Comparison of ENCODE assay signal across 20 cellular contexts in the genomic region with DNA sequence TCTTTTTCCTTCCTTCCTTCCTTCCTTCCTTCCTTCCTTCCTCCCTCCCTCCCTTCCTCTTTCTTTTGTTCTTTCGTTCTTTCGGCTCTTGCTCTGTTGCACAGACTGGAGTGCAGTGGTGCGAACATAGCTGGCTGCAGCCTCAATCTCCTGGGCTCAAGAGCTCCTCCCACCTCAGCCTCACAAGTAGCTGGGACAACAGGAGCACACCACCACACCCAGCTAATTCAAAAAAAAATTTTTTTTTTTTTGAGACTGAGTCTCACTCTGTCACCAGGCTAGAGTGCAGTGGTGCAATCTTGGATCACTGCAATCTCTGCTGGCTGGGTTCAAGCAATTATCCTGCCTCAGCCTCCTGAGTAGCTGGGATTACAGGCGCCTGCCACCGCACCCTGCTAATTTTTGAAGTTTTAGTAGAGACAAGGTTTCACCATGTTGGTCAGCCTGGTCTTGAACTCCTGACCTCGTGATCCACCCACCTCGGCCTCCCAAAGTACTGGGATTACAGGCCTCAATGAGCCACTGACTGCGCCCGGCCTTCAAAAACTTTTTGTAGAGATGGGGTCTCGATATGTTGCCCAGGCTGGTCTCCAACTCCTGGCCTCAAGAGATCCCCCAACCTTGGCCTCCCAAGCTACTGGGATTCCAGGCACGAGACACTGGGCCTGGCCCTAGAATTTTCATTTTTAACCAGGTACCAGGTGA. TPM values are rescaled to one million over a fixed set of nuclear protein-coding genes. Genes with fewer than 3 reads are reported as not detected.
"Had no signal": no experiment of that assay in that cellular context is flagged by ENCODE, and none has a peak within 500 bp of the region (broad histone marks: within the 10 kb centered on the region; RNA-seq: fewer than 3 reads in every experiment).

No MANE protein-coding gene starts in this region.

RNA-seq across cellular contexts. Expression of a gene that starts 13.3 kb away (rescaled TPM):
- total RNA-seq: heart right ventricle; hepatocyte; left cardiac atrium; left lobe of liver; lower leg skin; lung; mesenteric fat pad; mucosa of descending colon; myocyte; naive thymus-derived CD4-positive, alpha-beta T cell; natural killer cell treated with Interleukin-12 subunit alpha and Interleukin-12 subunit beta and Interleukin-15 and Interleukin-18, amount 100 ng/mL, for 72 hours; osteocyte; posterior vena cava; psoas muscle; skeletal muscle tissue; smooth muscle cell; temporal lobe; tibial nerve; ureter; uterus had no signal

RNA-seq across cellular contexts. Expression of a gene that starts 24.0 kb away (rescaled TPM):
- total RNA-seq: myocyte had no signal
